In genomic region chr14:28141662-28142061, GRCh38 we compare ENCODE assay signal across 13 cellular contexts.
DNase-seq lines count a peak whose midpoint lies in the region; ATAC-seq lines count a peak whose summit lies in the region.
"Had no signal": no experiment of that assay in that cellular context is flagged by ENCODE, and none has a peak within 500 bp of the region (broad histone marks: within the 10 kb centered on the region; RNA-seq: fewer than 3 reads in every experiment).

No MANE protein-coding gene starts in this region.

- in situ Hi-C loops in ACHN (cut with HindIII; ENCODE audit: low pct_ligation_motif_present, low pct_unique_long_range_greater_than_20kb, low sequenced_read_pairs) = no loop called here

- DNase-seq in NCI-H1092 treated with DMSO at 0.1 percent for 48 hours (lab: John Stamatoyannopoulos, UW) (peak; percentile 56), NCI-H1092 (lab: John Stamatoyannopoulos, UW) (no peak), SIG-M5 treated with dmso at 0.1 percent for 504 hours (lab: John Stamatoyannopoulos, UW; ENCODE audit: unreplicated experiment) (peak; percentile 15), SIG-M5 (lab: John Stamatoyannopoulos, UW) (no peak), SHP77 treated with DMSO at 0.1 percent for 48 hours (lab: John Stamatoyannopoulos, UW) (peak; percentile 19), ACHN (no peak), KG1 (lab: John Stamatoyannopoulos, UW) (no peak)
- DNase-seq: CD4-positive, CD25-positive, alpha-beta regulatory T cell; IMR-90; T-helper 9 cell had no signal

- no peak for ATAC-seq in GM18517 (IDR thresholded peaks at IDR 0.05; ENCODE audit: unreplicated experiment)
- ATAC-seq: HCT116, Right ventricle myocardium inferior had no signal

Comparison
In these comparisons a context has a peak if more than half of its experiments do, and no peak if none do; other contexts are left out.
1. DNase-seq: peak in NCI-H1092 treated with DMSO at 0.1 percent for 48 hours (single experiment), SIG-M5 treated with dmso at 0.1 percent for 504 hours (single experiment) and SHP77 treated with DMSO at 0.1 percent for 48 hours (single experiment); none in NCI-H1092 (single experiment), SIG-M5 (single experiment), ACHN (single experiment) and KG1 (single experiment).